In genomic region chrX:123422875-123423274, GRCh38 we compare ENCODE assay signal across 9 cellular contexts.
DNase-seq lines count a peak whose midpoint lies in the region; ATAC-seq, FAIRE-seq and TF ChIP-seq lines count a peak whose summit lies in the region.
"Had no signal": no experiment of that assay in that cellular context is flagged by ENCODE, and none has a peak within 500 bp of the region (broad histone marks: within the 10 kb centered on the region; RNA-seq: fewer than 3 reads in every experiment).

No MANE protein-coding gene starts in this region.

- H3K9me3 ChIP-seq in DND-41 (ENCODE audit: insufficient read depth, low read length, severe bottlenecking) (no peaks in the 10 kb centered on the region), astrocyte (ENCODE audit: insufficient read depth, low read depth, low read length) (no peaks in the 10 kb centered on the region), HepG2 (ENCODE audit: low read length) (no peaks in the 10 kb centered on the region)
- H3K9me3 ChIP-seq: thyroid gland had no signal

- ATAC-seq in DND-41 (ENCODE audit: insufficient read depth, low read depth) (no peak), HG03175 (IDR thresholded peaks at IDR 0.05; ENCODE audit: unreplicated experiment) (peak; percentile 45), HepG2 (peak; percentile 44; the same call in 1 of the 3 replicates)

- H3K4me1 ChIP-seq in DND-41 (ENCODE audit: insufficient read depth, low read length) (no peaks in the 10 kb centered on the region), astrocyte (ENCODE audit: insufficient read depth, low read length) (peaks cover 11% of the 10 kb centered on the region), HepG2 (ENCODE audit: insufficient read depth, low read length) (no peaks in the 10 kb centered on the region)
- H3K4me1 ChIP-seq: thyroid gland had no signal

- no peak overlapping the region for H3K27ac Mint-ChIP-seq in astrocyte (ENCODE audit: unreplicated experiment)

- no peaks in the 10 kb centered on the region for H3K27me3 Mint-ChIP-seq in astrocyte (ENCODE audit: low read depth, unreplicated experiment)

- no peaks in the 10 kb centered on the region for H3K36me3 Mint-ChIP-seq in astrocyte (ENCODE audit: low read depth, unreplicated experiment)

- no TSS peak for BruUV-seq in HepG2 (replicated peaks; lab: Mats Ljungman, UMichigan)

- no peaks in the 10 kb centered on the region for H4K20me1 ChIP-seq in DND-41 (ENCODE audit: insufficient read depth, low read length)
- no peaks in the 10 kb centered on the region for H4K20me1 ChIP-seq in astrocyte (ENCODE audit: insufficient read depth, low read length)
- H4K20me1 ChIP-seq in HepG2 (ENCODE audit: insufficient read depth, low read length), result no peaks in the 10 kb centered on the region

- peaks cover 12% of the 10 kb centered on the region for H3K4me1 Mint-ChIP-seq in astrocyte (ENCODE audit: low read depth, unreplicated experiment)

- no peaks in the 10 kb centered on the region for H3K27me3 ChIP-seq in DND-41 (ENCODE audit: insufficient read depth, low read length, poor library complexity)
- no peaks in the 10 kb centered on the region for H3K27me3 ChIP-seq in astrocyte (ENCODE audit: insufficient read depth, low read length)
- no peaks in the 10 kb centered on the region for H3K27me3 ChIP-seq in HepG2 (ENCODE audit: control insufficient read depth in 1 of 2, insufficient read depth in 2 of 2, low read length in 2 of 2)
- H3K27me3 ChIP-seq: thyroid gland had no signal

- H3K4me2 ChIP-seq in DND-41 (ENCODE audit: insufficient read depth, low read length) (no peak overlapping the region), astrocyte (ENCODE audit: low read length) (no peak overlapping the region), HepG2 (ENCODE audit: low read depth, low read length) (no peak overlapping the region)

- CTCF ChIA-PET in HepG2 (lab: Yijun Ruan, JAX; ENCODE audit: low intra/inter-chr PET ratio, low total read pairs), result no interaction called here

- intact Hi-C loops in HepG2 (cut with micrococcal nuclease; ENCODE audit: unreplicated experiment), result no loop called here

- H3K9me3 Mint-ChIP-seq in astrocyte (ENCODE audit: unreplicated experiment), result no peaks in the 10 kb centered on the region

- TF ChIP-seq RAD21 in HepG2 (CRISPR knock-in tag; IDR thresholded peaks at IDR 0.05), result no peak

- no peak for DNase-seq in DND-41
- DNase-seq in astrocyte (ENCODE audit: low read depth), result no peak
- peak; percentile 1 for DNase-seq in HepG2 (ENCODE audit: low spot score)
- DNase-seq in NOMO-1 (lab: John Stamatoyannopoulos, UW; ENCODE audit: unreplicated experiment in 2 of 2), result no peak
- DNase-seq in amniotic stem cell (lab: John Stamatoyannopoulos, UW), result no peak
- no peak for DNase-seq in NCI-H524 treated with DMSO at 0.1 percent for 48 hours (lab: John Stamatoyannopoulos, UW)
- no peak for DNase-seq in mesenteric fat pad (ENCODE audit: low spot score)

- FAIRE-seq in astrocyte (lab: Jason Lieb, UNC), result peak; percentile 94
- no peak for FAIRE-seq in HepG2 (lab: Jason Lieb, UNC)

- H3K79me2 ChIP-seq in DND-41 (ENCODE audit: insufficient read depth, low read length), result no peaks in the 10 kb centered on the region
- H3K79me2 ChIP-seq in astrocyte (ENCODE audit: insufficient read depth, low read length), result no peaks in the 10 kb centered on the region
- no peaks in the 10 kb centered on the region for H3K79me2 ChIP-seq in HepG2 (ENCODE audit: insufficient read depth, low read length)

- no peak overlapping the region for H3K4me3 Mint-ChIP-seq in astrocyte (ENCODE audit: unreplicated experiment)

- TF ChIP-seq EP300 in HepG2 (IDR thresholded peaks at IDR 0.05; ENCODE audit: low read depth in 2 of 2, low read length in 2 of 2), result no peak
- no peak for TF ChIP-seq EP300 in HepG2 (CRISPR knock-in tag; IDR thresholded peaks at IDR 0.05; ENCODE audit: borderline replicate concordance)

- WGBS in HepG2 (ENCODE audit: low lambda C conversion rate), result 0% methylated on average over 1 of the region's 1 CpG

- no peak for TF ChIP-seq POLR2A in HepG2 (IDR thresholded peaks at IDR 0.05; ENCODE audit: insufficient read depth in 1 of 2, low read depth in 2 of 2, low read length in 2 of 2)

- no peaks in the 10 kb centered on the region for H3K36me3 ChIP-seq in DND-41 (ENCODE audit: insufficient read depth, low read length)
- no peaks in the 10 kb centered on the region for H3K36me3 ChIP-seq in astrocyte (ENCODE audit: insufficient read depth, low read length)
- H3K36me3 ChIP-seq in HepG2 (replicated peaks in 1 of 2; ENCODE audit: control insufficient read depth in 1 of 2, insufficient read depth in 2 of 2, low read length in 2 of 2), result no peaks in the 10 kb centered on the region
- H3K36me3 ChIP-seq: thyroid gland had no signal

- in situ Hi-C loops in HepG2 (cut with HindIII; ENCODE audit: extremely low pct_ligation_motif_present, low pct_unique_long_range_greater_than_20kb), result no loop called here

- H3K27ac ChIP-seq in DND-41 (ENCODE audit: low read length) (no peak overlapping the region), astrocyte (ENCODE audit: low read depth, low read length) (no peak overlapping the region), HepG2 (ENCODE audit: extremely low read length, insufficient read depth, low read length) (no peak overlapping the region)
- H3K27ac ChIP-seq: thyroid gland had no signal

- H3K4me3 ChIP-seq in DND-41 (ENCODE audit: low read depth in 1 of 2, low read length in 2 of 2), result no peak overlapping the region
- H3K4me3 ChIP-seq in astrocyte (ENCODE audit: insufficient read depth, low read depth, low read length), result no peak overlapping the region
- H3K4me3 ChIP-seq in HepG2 (replicated peaks in 1 of 3; ENCODE audit: insufficient read depth in 1 of 3, low read depth in 2 of 3, low read length in 3 of 3), result no peak overlapping the region
- H3K4me3 ChIP-seq: thyroid gland had no signal

- POLR2A ChIA-PET in HepG2 (lab: Yijun Ruan, JAX), result no interaction called here

- TF ChIP-seq CTCF in DND-41 (IDR thresholded peaks at IDR 0.05; ENCODE audit: borderline replicate concordance, extremely low read depth, low read length, poor library complexity, severe bottlenecking) (peak; percentile 54), astrocyte (IDR thresholded peaks at IDR 0.05; ENCODE audit: insufficient read depth, low read depth, low read length) (peak; percentile 67), HepG2 (CRISPR knock-in tag; IDR thresholded peaks at IDR 0.05) (peak; percentile 48)

- H3K9ac ChIP-seq in DND-41 (ENCODE audit: low read depth, low read length) (no peak overlapping the region), astrocyte (ENCODE audit: low read length) (no peak overlapping the region), HepG2 (ENCODE audit: insufficient read depth, low read depth, low read length) (no peak overlapping the region)

- H2AFZ ChIP-seq in DND-41 (ENCODE audit: low read depth, low read length) (no peak overlapping the region), astrocyte (ENCODE audit: low read depth, low read length) (no peak overlapping the region), HepG2 (ENCODE audit: low read length) (no peak overlapping the region)

TF ChIP-seq in HepG2, 621 proteins besides CTCF, POLR2A, EP300 and RAD21:
- no peak for TF ChIP-seq ZC3H13 (CRISPR knock-in tag; IDR thresholded peaks at IDR 0.05)
- peak; percentile 36; the same call in 1 of the 2 replicates for TF ChIP-seq SMC3 (IDR thresholded peaks at IDR 0.05; ENCODE audit: low read length)
- TF ChIP-seq ZNF703 (CRISPR knock-in tag; IDR thresholded peaks at IDR 0.05; ENCODE audit: borderline replicate concordance), result no peak
- no peak for TF ChIP-seq FOXK1 (CRISPR knock-in tag; IDR thresholded peaks at IDR 0.05; ENCODE audit: borderline replicate concordance, low read depth)
- TF ChIP-seq HMG20B (CRISPR knock-in tag; conservative IDR thresholded peaks at IDR 0.05), result no peak
- peak; percentile 59 for TF ChIP-seq STAG1 (CRISPR knock-in tag; IDR thresholded peaks at IDR 0.05)
- no peak for TF ChIP-seq ZNF816 (CRISPR knock-in tag; IDR thresholded peaks at IDR 0.05; ENCODE audit: borderline replicate concordance)
